Comparison of ENCODE assay signal across 1 cellular context in genomic region chr1:182910143-182910542, GRCh38.
TF ChIP-seq lines count a peak whose summit lies in the region.

No MANE protein-coding gene starts in this region.

TF ChIP-seq in HepG2, 621 proteins besides CTCF, POLR2A, EP300 and RAD21 (continued from another document):
- TF ChIP-seq ELK4 (CRISPR knock-in tag; IDR thresholded peaks at IDR 0.05; ENCODE audit: borderline replicate concordance) (no peak), FOXO4 (CRISPR knock-in tag; conservative IDR thresholded peaks at IDR 0.05) (no peak), ZNF782 (CRISPR knock-in tag; IDR thresholded peaks at IDR 0.05; ENCODE audit: borderline replicate concordance) (no peak), BRF2 (CRISPR knock-in tag; IDR thresholded peaks at IDR 0.05) (no peak), MNT (IDR thresholded peaks at IDR 0.05) (no peak), ZNF253 (CRISPR knock-in tag; IDR thresholded peaks at IDR 0.05; ENCODE audit: borderline replicate concordance) (no peak), STAG1 (CRISPR knock-in tag; IDR thresholded peaks at IDR 0.05) (peak; percentile 13; the same call in 1 of the 2 replicates), ZBTB44 (CRISPR knock-in tag; IDR thresholded peaks at IDR 0.05) (no peak), THYN1 (CRISPR knock-in tag; IDR thresholded peaks at IDR 0.05; ENCODE audit: borderline replicate concordance, low read depth) (no peak), ZNF281 (CRISPR knock-in tag; IDR thresholded peaks at IDR 0.05; ENCODE audit: borderline replicate concordance) (peak; percentile 65; the same call in 1 of the 2 replicates), KDM3A (CRISPR knock-in tag; IDR thresholded peaks at IDR 0.05; ENCODE audit: low read depth) (no peak), FOXK2 (IDR thresholded peaks at IDR 0.05) (no peak)
